In genomic region chr14:93784878-93785277, GRCh38 we compare ENCODE assay signal across 1 cellular context.
TF ChIP-seq lines count a peak whose summit lies in the region.

No MANE protein-coding gene starts in this region.

TF ChIP-seq in SK-N-SH, 30 proteins besides CTCF, POLR2A, EP300 and RAD21 (continued from another document):
- TF ChIP-seq REST (IDR thresholded peaks at IDR 0.05; ENCODE audit: low read depth, low read length) = no peak
- no peak for TF ChIP-seq GABPA (IDR thresholded peaks at IDR 0.05; ENCODE audit: low read depth)
- no peak for TF ChIP-seq SMC3 (IDR thresholded peaks at IDR 0.05; ENCODE audit: low read depth, low read length)
